Comparison of ENCODE assay signal across 24 cellular contexts in the genomic region with DNA sequence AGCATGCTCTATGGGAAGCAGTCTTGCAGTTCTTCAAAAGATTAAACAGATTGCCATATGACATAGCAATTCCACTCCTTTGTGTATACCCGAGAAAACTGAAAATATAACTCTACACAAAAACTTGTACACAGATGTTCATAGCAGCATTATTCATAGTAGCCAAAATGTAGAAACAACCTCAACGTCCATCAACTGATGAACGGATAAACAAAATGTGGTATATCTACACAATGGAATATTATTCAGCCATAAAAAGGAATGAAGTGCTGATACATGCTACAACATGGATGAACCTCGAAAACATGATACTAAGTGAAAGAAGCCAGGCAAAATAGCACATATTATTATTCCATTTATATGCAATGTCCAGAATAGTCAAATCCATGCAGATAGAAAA.
"Had no signal": no experiment of that assay in that cellular context is flagged by ENCODE, and none has a peak within 500 bp of the region (broad histone marks: within the 10 kb centered on the region; RNA-seq: fewer than 3 reads in every experiment).

No MANE protein-coding gene starts in this region.

- H3K9me3 ChIP-seq: colonic mucosa had no signal

- H3K4me3 ChIP-seq: colonic mucosa, esophagus muscularis mucosa, gastroesophageal sphincter, heart right ventricle, left lung, lower lobe of right lung, mucosa of descending colon had no signal

- H3K4me3 Mint-ChIP-seq: dendritic cell treated with granulocyte-macrophage colony-stimulating factor and Interleukin-4, amounts not matched to agents 40 ng/mL and 50 ng/mL, for 4 days; effector memory CD8-positive, alpha-beta T cell; mesothelial cell of epicardium; naive B cell had no signal

- H3K36me3 Mint-ChIP-seq: mesothelial cell of epicardium had no signal

- H3K4me1 Mint-ChIP-seq: mesothelial cell of epicardium, naive B cell had no signal

- FAIRE-seq: endothelial cell of umbilical vein, frontal cortex, islet of Langerhans, keratinocyte had no signal

- H3K27me3 ChIP-seq: colonic mucosa, esophagus muscularis mucosa, foreskin keratinocyte, gastroesophageal sphincter, heart right ventricle, left lung had no signal

- H3K36me3 ChIP-seq: colonic mucosa, esophagus muscularis mucosa, gastroesophageal sphincter, heart right ventricle, left lung, lower lobe of right lung had no signal

- ATAC-seq: effector memory CD8-positive, alpha-beta T cell; foreskin keratinocyte; gastroesophageal sphincter; heart right ventricle; left cardiac atrium; left lung; left ventricle myocardium superior; lower lobe of right lung; mucosa of descending colon had no signal

- DNase-seq: colonic mucosa; cortex of kidney; effector CD8-positive, alpha-beta T cell; effector memory CD8-positive, alpha-beta T cell; foreskin keratinocyte; glutamatergic neuron; head of caudate nucleus; heart right ventricle; hippocampal formation; left cardiac atrium; left lung; left ventricle myocardium superior; lower lobe of right lung; mesenchymal stem cell; mucosa of descending colon; naive B cell had no signal

- H3K27me3 Mint-ChIP-seq: dendritic cell treated with granulocyte-macrophage colony-stimulating factor and Interleukin-4, amounts not matched to agents 40 ng/mL and 50 ng/mL, for 4 days; effector memory CD8-positive, alpha-beta T cell; naive B cell had no signal

- H3K27ac ChIP-seq: colonic mucosa, esophagus muscularis mucosa, foreskin keratinocyte, gastroesophageal sphincter, heart right ventricle, left lung, lower lobe of right lung had no signal

- H3K27ac Mint-ChIP-seq: dendritic cell treated with granulocyte-macrophage colony-stimulating factor and Interleukin-4, amounts not matched to agents 40 ng/mL and 50 ng/mL, for 4 days; effector memory CD8-positive, alpha-beta T cell; mesothelial cell of epicardium had no signal

- H3K4me1 ChIP-seq: colonic mucosa, esophagus muscularis mucosa, foreskin keratinocyte, gastroesophageal sphincter, heart right ventricle, left lung, lower lobe of right lung had no signal
